Comparison of ENCODE assay signal across 8 cellular contexts in genomic region chr5:87541033-87541432, GRCh38.
A peak's percentile ranks its signal among the peaks of the same experiment; 100 is the strongest.
DNase-seq lines count a peak whose midpoint lies in the region; ATAC-seq, FAIRE-seq and TF ChIP-seq lines count a peak whose summit lies in the region.

No MANE protein-coding gene starts in this region.

- no peak for ATAC-seq in HG02571 (IDR thresholded peaks at IDR 0.05; ENCODE audit: unreplicated experiment)
- ATAC-seq in HG03378 (IDR thresholded peaks at IDR 0.05; ENCODE audit: unreplicated experiment), result no peak
- ATAC-seq in GM18868 (IDR thresholded peaks at IDR 0.05; ENCODE audit: unreplicated experiment), result no peak

- dilution Hi-C loops in keratinocyte (cut with MboI; ENCODE audit: extremely low pct_ligation_motif_present, low sequenced_read_pairs), result no loop called here

- H3K27ac ChIP-seq in keratinocyte (ENCODE audit: control insufficient read depth, insufficient read depth, low read length), result no peak overlapping the region

- no peak overlapping the region for H2AFZ ChIP-seq in keratinocyte (ENCODE audit: control insufficient read depth, low read length)

- no peak for FAIRE-seq in keratinocyte (lab: Jason Lieb, UNC)

- H3K9me3 ChIP-seq in BE2C (no peaks in the 10 kb centered on the region), keratinocyte (ENCODE audit: control insufficient read depth, low read depth, low read length) (no peaks in the 10 kb centered on the region)

- no peaks in the 10 kb centered on the region for H4K20me1 ChIP-seq in keratinocyte (ENCODE audit: control insufficient read depth, extremely low read depth, insufficient read depth, low read length)

- peak; percentile 11 for DNase-seq in BE2C
- peak; percentile 80 for DNase-seq in NAMALWA (ENCODE audit: low spot score)
- DNase-seq in astrocyte of the hippocampus (ENCODE audit: low read depth, low spot score), result peak; percentile 94
- DNase-seq in keratinocyte (ENCODE audit: low read depth, low spot score), result no peak
- DNase-seq in GM20000 (ENCODE audit: low spot score), result no peak

- no peaks in the 10 kb centered on the region for H3K4me1 ChIP-seq in BE2C
- no peaks in the 10 kb centered on the region for H3K4me1 ChIP-seq in keratinocyte (ENCODE audit: control insufficient read depth, extremely low read depth, insufficient read depth, low read length)

- H3K4me3 ChIP-seq in BE2C (ENCODE audit: low read depth, low read length), result no peak overlapping the region
- H3K4me3 ChIP-seq in keratinocyte (ENCODE audit: control insufficient read depth in 2 of 3, extremely low read depth in 1 of 3, insufficient read depth in 2 of 3, low read depth in 1 of 3, low read length in 3 of 3), result no peak overlapping the region

- TF ChIP-seq CTCF in BE2C (IDR thresholded peaks at IDR 0.05; ENCODE audit: low read depth, low read length), result no peak
- TF ChIP-seq CTCF in keratinocyte (optimal IDR thresholded peaks at IDR 0.05 in 1 of 3, IDR thresholded peaks at IDR 0.05 in 1 of 3, conservative IDR thresholded peaks at IDR 0.05 in 1 of 3; ENCODE audit: extremely low read depth in 1 of 3, insufficient read depth in 2 of 3, low read length in 3 of 3), result peak in 2 of 3 experiments; percentile 14 to 18
- TF ChIP-seq CTCF in GM20000 (IDR thresholded peaks at IDR 0.05; ENCODE audit: extremely low read depth, missing control alignments), result no peak

- no peaks in the 10 kb centered on the region for H3K9me1 ChIP-seq in keratinocyte (ENCODE audit: control insufficient read depth, extremely low read depth, insufficient read depth, low read length)

- H3K4me2 ChIP-seq in keratinocyte (ENCODE audit: control insufficient read depth, extremely low read depth, insufficient read depth, low read depth, low read length), result no peak overlapping the region

- no peak overlapping the region for H3K9ac ChIP-seq in keratinocyte (ENCODE audit: control insufficient read depth, extremely low read depth, insufficient read depth, low read length)

- H3K27me3 ChIP-seq in BE2C, result no peaks in the 10 kb centered on the region
- H3K27me3 ChIP-seq in keratinocyte (ENCODE audit: control insufficient read depth, extremely low read depth, insufficient read depth, low read length), result no peaks in the 10 kb centered on the region

- H3K36me3 ChIP-seq in BE2C (no peaks in the 10 kb centered on the region), keratinocyte (ENCODE audit: control insufficient read depth in 2 of 2, extremely low read depth in 1 of 2, insufficient read depth in 2 of 2, low read length in 2 of 2) (no peaks in the 10 kb centered on the region)

- H3K79me2 ChIP-seq in keratinocyte (ENCODE audit: control insufficient read depth, insufficient read depth, low read length), result no peaks in the 10 kb centered on the region

Comparison
In these comparisons a context has a peak if more than half of its experiments do, and no peak if none do; other contexts are left out.
1. DNase-seq: peak in BE2C (single experiment), NAMALWA (single experiment) and astrocyte of the hippocampus (single experiment); none in keratinocyte (single experiment) and GM20000 (single experiment).
2. CTCF ChIP-seq: peak in keratinocyte (2 of 3); none in BE2C (single experiment) and GM20000 (single experiment).